In the genomic region with DNA sequence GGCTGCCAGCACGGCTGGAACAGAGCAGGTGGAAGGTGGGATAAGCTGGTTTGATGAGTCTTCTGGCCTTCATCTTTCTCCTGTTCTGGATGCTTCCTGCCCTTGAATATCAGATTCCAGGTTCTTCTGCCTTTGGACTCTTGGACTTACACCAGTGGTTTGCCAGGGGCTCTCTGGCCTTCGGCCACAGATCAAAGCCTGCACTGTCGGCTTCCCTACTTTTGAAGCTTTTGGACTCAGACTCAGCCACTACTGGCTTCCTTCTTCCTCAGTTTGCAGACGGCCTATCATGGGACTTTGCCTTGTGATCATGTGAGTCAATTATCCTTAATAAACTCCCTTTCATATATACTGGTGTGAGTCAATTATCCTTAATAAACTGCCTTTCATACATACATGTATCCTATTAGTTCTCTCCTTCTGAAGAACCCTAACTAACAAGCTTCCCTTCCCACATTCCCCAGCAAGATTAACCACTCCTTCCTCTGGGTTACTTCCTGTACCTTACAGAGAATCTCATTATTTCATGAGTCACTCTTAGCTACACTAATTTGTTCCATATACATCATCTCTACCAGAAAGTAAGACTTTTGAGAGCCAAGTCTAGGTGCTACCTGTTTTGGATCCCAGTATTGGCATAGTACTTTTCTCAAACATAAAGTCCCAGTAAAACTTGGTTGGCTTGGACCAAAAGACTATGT, we compare ENCODE assay signal across 20 cellular contexts. TPM values are rescaled to one million over a fixed set of nuclear protein-coding genes. Genes with fewer than 3 reads are reported as not detected.
"Had no signal": no experiment of that assay in that cellular context is flagged by ENCODE, and none has a peak within 500 bp of the region (broad histone marks: within the 10 kb centered on the region; RNA-seq: fewer than 3 reads in every experiment).

No MANE protein-coding gene starts in this region.

- DNase-seq: activated CD4-positive, alpha-beta T cell treated with anti-CD3 and anti-CD28 coated beads, Interleukin-2, amount 10 ng/mL, durations not matched to agents 24 days and 14 days; activated CD4-positive, CD25-positive, alpha-beta regulatory T cell; activated CD8-positive, alpha-beta memory T cell treated with anti-CD3 and anti-CD28 coated beads, Interleukin-2, amount 50 U/mL, for 48 hours; activated CD8-positive, alpha-beta T cell treated with anti-CD3 and anti-CD28 coated beads, Interleukin-2, amount 10 ng/mL, durations not matched to agents 7 days and 5 days; activated gamma-delta T cell; activated naive CD8-positive, alpha-beta T cell treated with anti-CD3 and anti-CD28 coated beads for 36 hours; activated T-cell treated with anti-CD3 and anti-CD28 coated beads, Interleukin-2, amount 50 U/mL, for 72 hours; amygdala; brain microvascular endothelial cell; cortex of kidney; effector CD8-positive, alpha-beta T cell; naive B cell; ovary; T-helper 2 cell had no signal

- H3K27ac ChIP-seq: brain microvascular endothelial cell, gastroesophageal sphincter, ovary, tibial nerve, vagina had no signal

- ATAC-seq: activated CD8-positive, alpha-beta T cell treated with anti-CD3 and anti-CD28 coated beads, Interleukin-2, amount 10 ng/mL, durations not matched to agents 7 days and 5 days; activated T-cell treated with anti-CD3 and anti-CD28 coated beads, Interleukin-2, amount 50 U/mL, for 72 hours; gastroesophageal sphincter; left lobe of liver; stimulated activated memory B cell treated with anti-CD40 and anti-IgM and Interleukin-4, amounts not matched to agents 10 μg/mL and 1 μg/mL and 100 μg/mL, for 72 hours had no signal

- H3K9me3 ChIP-seq: gastroesophageal sphincter, ovary, tibial nerve, vagina had no signal

- H3K27me3 Mint-ChIP-seq: activated CD4-positive, alpha-beta T cell treated with anti-CD3 and anti-CD28 coated beads, Interleukin-2, amount 10 ng/mL, durations not matched to agents 24 days and 14 days; activated naive CD8-positive, alpha-beta T cell treated with anti-CD3 and anti-CD28 coated beads for 36 hours; naive B cell; stimulated activated memory B cell treated with anti-CD40 and anti-IgM and Interleukin-4, amounts not matched to agents 10 μg/mL and 1 μg/mL and 100 μg/mL, for 72 hours had no signal

- H3K36me3 ChIP-seq: brain microvascular endothelial cell, gastroesophageal sphincter, ovary, tibial nerve, vagina had no signal

- H3K4me3 Mint-ChIP-seq: activated CD4-positive, alpha-beta T cell treated with anti-CD3 and anti-CD28 coated beads, Interleukin-2, amount 10 ng/mL, durations not matched to agents 24 days and 14 days; activated CD8-positive, alpha-beta T cell treated with anti-CD3 and anti-CD28 coated beads, Interleukin-2, amount 10 ng/mL, durations not matched to agents 7 days and 5 days; activated naive CD8-positive, alpha-beta T cell treated with anti-CD3 and anti-CD28 coated beads for 36 hours; activated T-cell treated with anti-CD3 and anti-CD28 coated beads, Interleukin-2, amount 50 U/mL, for 72 hours; naive B cell; stimulated activated memory B cell treated with anti-CD40 and anti-IgM and Interleukin-4, amounts not matched to agents 10 μg/mL and 1 μg/mL and 100 μg/mL, for 72 hours had no signal

- H3K27me3 ChIP-seq: brain microvascular endothelial cell, gastroesophageal sphincter, ovary, tibial nerve, vagina had no signal

- H3K9me3 Mint-ChIP-seq: activated CD4-positive, alpha-beta T cell treated with anti-CD3 and anti-CD28 coated beads, Interleukin-2, amount 10 ng/mL, durations not matched to agents 24 days and 14 days; activated naive CD8-positive, alpha-beta T cell treated with anti-CD3 and anti-CD28 coated beads for 36 hours; stimulated activated memory B cell treated with anti-CD40 and anti-IgM and Interleukin-4, amounts not matched to agents 10 μg/mL and 1 μg/mL and 100 μg/mL, for 72 hours had no signal

- H3K27ac Mint-ChIP-seq: activated CD4-positive, alpha-beta T cell treated with anti-CD3 and anti-CD28 coated beads, Interleukin-2, amount 10 ng/mL, durations not matched to agents 24 days and 14 days; activated CD8-positive, alpha-beta T cell treated with anti-CD3 and anti-CD28 coated beads, Interleukin-2, amount 10 ng/mL, durations not matched to agents 7 days and 5 days; activated naive CD8-positive, alpha-beta T cell treated with anti-CD3 and anti-CD28 coated beads for 36 hours; activated T-cell treated with anti-CD3 and anti-CD28 coated beads, Interleukin-2, amount 50 U/mL, for 72 hours; stimulated activated memory B cell treated with anti-CD40 and anti-IgM and Interleukin-4, amounts not matched to agents 10 μg/mL and 1 μg/mL and 100 μg/mL, for 72 hours had no signal

- H3K4me1 ChIP-seq: gastroesophageal sphincter, tibial nerve, vagina had no signal

- H3K4me3 ChIP-seq: gastroesophageal sphincter, ovary, tibial nerve, vagina had no signal

- H3K36me3 Mint-ChIP-seq: activated naive CD8-positive, alpha-beta T cell treated with anti-CD3 and anti-CD28 coated beads for 36 hours; naive B cell; stimulated activated memory B cell treated with anti-CD40 and anti-IgM and Interleukin-4, amounts not matched to agents 10 μg/mL and 1 μg/mL and 100 μg/mL, for 72 hours had no signal

- H3K4me1 Mint-ChIP-seq: naive B cell; stimulated activated memory B cell treated with anti-CD40 and anti-IgM and Interleukin-4, amounts not matched to agents 10 μg/mL and 1 μg/mL and 100 μg/mL, for 72 hours had no signal

RNA-seq across cellular contexts. Expression of a gene that starts 31.3 kb away (rescaled TPM):
- total RNA-seq: activated CD4-positive, alpha-beta T cell treated with anti-CD3 and anti-CD28 coated beads, Interleukin-2, amount 10 ng/mL, durations not matched to agents 24 days and 14 days; activated CD8-positive, alpha-beta T cell treated with anti-CD3 and anti-CD28 coated beads, Interleukin-2, amount 10 ng/mL, durations not matched to agents 7 days and 5 days; activated naive CD8-positive, alpha-beta T cell treated with anti-CD3 and anti-CD28 coated beads for 36 hours; activated T-cell treated with anti-CD3 and anti-CD28 coated beads, Interleukin-2, amount 50 U/mL, for 72 hours; endothelial cell of umbilical vein had no signal
